Comparison of ENCODE assay signal across 1 cellular context in genomic region chr13:87168390-87168789, GRCh38.
TF ChIP-seq lines count a peak whose summit lies in the region.

No MANE protein-coding gene starts in this region.

TF ChIP-seq in IMR-90, 13 proteins besides CTCF, POLR2A, EP300 and RAD21:
- TF ChIP-seq CHD1 (IDR thresholded peaks at IDR 0.05; ENCODE audit: low read depth, low read length) (no peak), MXI1 (IDR thresholded peaks at IDR 0.05; ENCODE audit: borderline replicate concordance, low read depth, low read length) (no peak), BHLHE40 (IDR thresholded peaks at IDR 0.05; ENCODE audit: low read depth, low read length) (no peak), CEBPB (IDR thresholded peaks at IDR 0.05; ENCODE audit: low read depth, low read length) (no peak), MAZ (IDR thresholded peaks at IDR 0.05; ENCODE audit: borderline replicate concordance, low read depth, low read length) (no peak), ELK1 (IDR thresholded peaks at IDR 0.05; ENCODE audit: borderline replicate concordance, low read depth, low read length) (no peak), RCOR1 (IDR thresholded peaks at IDR 0.05; ENCODE audit: insufficient replicate concordance, low read length) (no peak), RFX5 (IDR thresholded peaks at IDR 0.05; ENCODE audit: low read depth, low read length) (no peak)
TF ChIP-seq in IMR-90: peak in this region for 0.
